ENCODE assay signal across 9 cellular contexts in genomic region chr4:10093801-10094552, GRCh38. TPM values are rescaled to one million over a fixed set of nuclear protein-coding genes. Genes with fewer than 3 reads are reported as not detected.
A peak's percentile ranks its signal among the peaks of the same experiment; 100 is the strongest.
DNase-seq lines count a peak whose midpoint lies in the region; ATAC-seq and TF ChIP-seq lines count a peak whose summit lies in the region.
"Had no signal": no experiment of that assay in that cellular context is flagged by ENCODE, and none has a peak within 500 bp of the region (broad histone marks: within the 10 kb centered on the region; RNA-seq: fewer than 3 reads in every experiment).

No MANE protein-coding gene starts in this region.

- peaks cover 28% of the 10 kb centered on the region for H3F3A ChIP-seq in SK-N-SH (replicated peaks; ENCODE audit: insufficient read depth)

- no peaks in the 10 kb centered on the region for H3K9me2 ChIP-seq in SK-N-SH

- DNase-seq in SK-N-SH (peak; percentile 50), astrocyte of the cerebellum (ENCODE audit: low read depth) (peak; percentile 96), kidney tubule cell (ENCODE audit: low spot score) (peak; percentile 25)
- no peak for DNase-seq in stimulated activated CD4-positive, alpha-beta T cell treated with anti-CD3 and anti-CD28 coated beads, Interleukin-2, amount 100 ng/mL, for 48 hours

- CTCF ChIA-PET in SK-N-SH (lab: Yijun Ruan, JAX) = interaction anchor here (1.9 kb wide), 1 partner anchor 11 kb away, joined by 8 read pairs; no protein-coding TSS in a partner anchor

- H3K36me3 ChIP-seq in SK-N-SH (replicated peaks in 1 of 2; ENCODE audit: control insufficient read depth in 1 of 2, insufficient read depth in 2 of 2, low read length in 1 of 2) = peaks cover 37 to 88% of the 10 kb centered on the region in 2 experiments
- peaks cover 96% of the 10 kb centered on the region for H3K36me3 ChIP-seq in thymus (ENCODE audit: control insufficient read depth, insufficient read depth)

- H3K9ac ChIP-seq in SK-N-SH = no peak overlapping the region

- H3K27ac ChIP-seq in SK-N-SH (ENCODE audit: low read depth in 2 of 2, low read length in 1 of 2) (peak overlapping the region in 1 of 2 experiments; percentile 58; a peak in 2 of 4 replicates), thymus (ENCODE audit: low read depth) (peak overlapping the region; percentile 82)
- H3K27ac ChIP-seq: 22Rv1 had no signal

- WGBS in SK-N-SH (ENCODE audit: low lambda C conversion rate) = 85% methylated on average over 9 of the region's 12 CpGs
- WGBS in thymus = 43% methylated on average over 12 of the region's 12 CpGs

- H3K9me3 ChIP-seq in SK-N-SH (no peaks in the 10 kb centered on the region), thymus (ENCODE audit: control insufficient read depth) (no peaks in the 10 kb centered on the region)

- H4K20me1 ChIP-seq in SK-N-SH (ENCODE audit: insufficient read depth) = peaks cover 100% of the 10 kb centered on the region

- no peak for ATAC-seq in SK-N-SH treated with all-trans-retinoic acid at 6 μM for 48 hours
- ATAC-seq in HG03565 (IDR thresholded peaks at IDR 0.05; ENCODE audit: unreplicated experiment) = no peak
- ATAC-seq in HG03342 (IDR thresholded peaks at IDR 0.05; ENCODE audit: unreplicated experiment) = no peak

- no peak overlapping the region for H3K4me2 ChIP-seq in SK-N-SH

- no peak for TF ChIP-seq EP300 in SK-N-SH (IDR thresholded peaks at IDR 0.05; ENCODE audit: borderline replicate concordance in 1 of 2, low read depth in 1 of 2, low read length in 1 of 2)

- no peak for TF ChIP-seq RAD21 in SK-N-SH (IDR thresholded peaks at IDR 0.05; ENCODE audit: low read length)

- peaks cover 87% of the 10 kb centered on the region for H3K79me2 ChIP-seq in SK-N-SH (ENCODE audit: insufficient read depth)

- H3K4me1 ChIP-seq in SK-N-SH (ENCODE audit: control insufficient read depth in 1 of 2, insufficient read depth in 2 of 2, low read depth in 1 of 2, low read length in 1 of 2) (peaks cover 21 to 35% of the 10 kb centered on the region in 2 experiments; a peak in 3 of 4 replicates), thymus (ENCODE audit: control insufficient read depth, insufficient read depth, low read length) (peaks cover 67% of the 10 kb centered on the region)

- TF ChIP-seq CTCF in SK-N-SH (IDR thresholded peaks at IDR 0.05) (no peak), astrocyte of the cerebellum (IDR thresholded peaks at IDR 0.05; ENCODE audit: low read depth, low read length, missing control alignments) (no peak)

- in situ Hi-C loops in astrocyte of the cerebellum (cut with HindIII; ENCODE audit: low sequenced_read_pairs) = no loop called here

- H3K27me3 ChIP-seq in SK-N-SH (ENCODE audit: insufficient read depth) (no peaks in the 10 kb centered on the region), thymus (ENCODE audit: control insufficient read depth, insufficient read depth) (no peaks in the 10 kb centered on the region)

- H3K4me3 ChIP-seq in SK-N-SH (ENCODE audit: low read depth in 2 of 2, low read length in 1 of 2) = no peak overlapping the region
- H3K4me3 ChIP-seq in astrocyte of the cerebellum (ENCODE audit: low read depth, low read length) = no peak overlapping the region
- H3K4me3 ChIP-seq in thymus (ENCODE audit: low read length) = peak overlapping the region; percentile 10

- POLR2A ChIA-PET in SK-N-SH (lab: Yijun Ruan, JAX) = no interaction called here

- no peak overlapping the region for H2AFZ ChIP-seq in SK-N-SH (ENCODE audit: low read depth)

TF ChIP-seq in SK-N-SH, 30 proteins besides CTCF, POLR2A, EP300 and RAD21:
- TF ChIP-seq YY1 (IDR thresholded peaks at IDR 0.05; ENCODE audit: low read depth) (no peak), SMC3 (IDR thresholded peaks at IDR 0.05; ENCODE audit: low read depth, low read length) (no peak), JUND (IDR thresholded peaks at IDR 0.05) (no peak), SIN3A (IDR thresholded peaks at IDR 0.05; ENCODE audit: borderline replicate concordance, low read depth, low read length) (no peak)
- TF ChIP-seq, protein P1, sequence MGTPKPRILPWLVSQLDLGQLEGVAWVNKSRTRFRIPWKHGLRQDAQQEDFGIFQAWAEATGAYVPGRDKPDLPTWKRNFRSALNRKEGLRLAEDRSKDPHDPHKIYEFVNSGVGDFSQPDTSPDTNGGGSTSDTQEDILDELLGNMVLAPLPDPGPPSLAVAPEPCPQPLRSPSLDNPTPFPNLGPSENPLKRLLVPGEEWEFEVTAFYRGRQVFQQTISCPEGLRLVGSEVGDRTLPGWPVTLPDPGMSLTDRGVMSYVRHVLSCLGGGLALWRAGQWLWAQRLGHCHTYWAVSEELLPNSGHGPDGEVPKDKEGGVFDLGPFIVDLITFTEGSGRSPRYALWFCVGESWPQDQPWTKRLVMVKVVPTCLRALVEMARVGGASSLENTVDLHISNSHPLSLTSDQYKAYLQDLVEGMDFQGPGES (IDR thresholded peaks at IDR 0.05; ENCODE audit: low read depth, low read length) = no peak
TF ChIP-seq in SK-N-SH: peak in this region for 0.

TF ChIP-seq in SK-N-SH treated with all-trans-retinoic acid at 6 μM for 48 hours, 23 proteins besides CTCF, POLR2A, EP300 and RAD21:
- TF ChIP-seq ZFP3 (CRISPR knock-in tag; IDR thresholded peaks at IDR 0.05) = no peak
- TF ChIP-seq OSR1 (CRISPR knock-in tag; IDR thresholded peaks at IDR 0.05) = no peak
- TF ChIP-seq, protein P2, sequence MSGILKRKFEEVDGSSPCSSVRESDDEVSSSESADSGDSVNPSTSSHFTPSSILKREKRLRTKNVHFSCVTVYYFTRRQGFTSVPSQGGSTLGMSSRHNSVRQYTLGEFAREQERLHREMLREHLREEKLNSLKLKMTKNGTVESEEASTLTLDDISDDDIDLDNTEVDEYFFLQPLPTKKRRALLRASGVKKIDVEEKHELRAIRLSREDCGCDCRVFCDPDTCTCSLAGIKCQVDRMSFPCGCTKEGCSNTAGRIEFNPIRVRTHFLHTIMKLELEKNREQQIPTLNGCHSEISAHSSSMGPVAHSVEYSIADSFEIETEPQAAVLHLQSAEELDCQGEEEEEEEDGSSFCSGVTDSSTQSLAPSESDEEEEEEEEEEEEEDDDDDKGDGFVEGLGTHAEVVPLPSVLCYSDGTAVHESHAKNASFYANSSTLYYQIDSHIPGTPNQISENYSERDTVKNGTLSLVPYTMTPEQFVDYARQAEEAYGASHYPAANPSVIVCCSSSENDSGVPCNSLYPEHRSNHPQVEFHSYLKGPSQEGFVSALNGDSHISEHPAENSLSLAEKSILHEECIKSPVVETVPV (CRISPR knock-in tag; IDR thresholded peaks at IDR 0.05) = no peak
- TF ChIP-seq, protein P3, sequence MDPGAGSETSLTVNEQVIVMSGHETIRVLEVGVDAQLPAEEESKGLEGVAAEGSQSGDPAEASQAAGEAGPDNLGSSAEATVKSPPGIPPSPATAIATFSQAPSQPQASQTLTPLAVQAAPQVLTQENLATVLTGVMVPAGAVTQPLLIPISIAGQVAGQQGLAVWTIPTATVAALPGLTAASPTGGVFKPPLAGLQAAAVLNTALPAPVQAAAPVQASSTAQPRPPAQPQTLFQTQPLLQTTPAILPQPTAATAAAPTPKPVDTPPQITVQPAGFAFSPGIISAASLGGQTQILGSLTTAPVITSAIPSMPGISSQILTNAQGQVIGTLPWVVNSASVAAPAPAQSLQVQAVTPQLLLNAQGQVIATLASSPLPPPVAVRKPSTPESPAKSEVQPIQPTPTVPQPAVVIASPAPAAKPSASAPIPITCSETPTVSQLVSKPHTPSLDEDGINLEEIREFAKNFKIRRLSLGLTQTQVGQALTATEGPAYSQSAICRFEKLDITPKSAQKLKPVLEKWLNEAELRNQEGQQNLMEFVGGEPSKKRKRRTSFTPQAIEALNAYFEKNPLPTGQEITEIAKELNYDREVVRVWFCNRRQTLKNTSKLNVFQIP (CRISPR knock-in tag; IDR thresholded peaks at IDR 0.05; ENCODE audit: borderline replicate concordance, low read depth) = no peak
- no peak for TF ChIP-seq ZNF565 (CRISPR knock-in tag; conservative IDR thresholded peaks at IDR 0.05; ENCODE audit: low read depth)
- TF ChIP-seq CREB5 (CRISPR knock-in tag; IDR thresholded peaks at IDR 0.05; ENCODE audit: low read depth) = no peak

RNA-seq across cellular contexts. Expression of gene WDR1, which starts 22.6 kb away (rescaled TPM):
- polyA plus RNA-seq in SK-N-SH (2012; rRNA removed) = 287 and 310 TPM in 2 replicates
- polyA plus RNA-seq in SK-N-SH (2012; cell fraction: cytosol; rRNA removed) = 240 and 255 TPM in 2 replicates
- 297 and 306 TPM in 2 replicates for polyA plus RNA-seq in SK-N-SH (2012; cell fraction: nucleus; rRNA removed)
- polyA plus RNA-seq in thymus = 141 TPM

Comparison
In these comparisons a context has a peak if more than half of its experiments do, and no peak if none do; other contexts are left out.
1. DNase-seq: peak in SK-N-SH (single experiment), astrocyte of the cerebellum (single experiment) and kidney tubule cell (single experiment); none in stimulated activated CD4-positive, alpha-beta T cell treated with anti-CD3 and anti-CD28 coated beads, Interleukin-2, amount 100 ng/mL, for 48 hours (0 of 2).